In the genomic region with DNA sequence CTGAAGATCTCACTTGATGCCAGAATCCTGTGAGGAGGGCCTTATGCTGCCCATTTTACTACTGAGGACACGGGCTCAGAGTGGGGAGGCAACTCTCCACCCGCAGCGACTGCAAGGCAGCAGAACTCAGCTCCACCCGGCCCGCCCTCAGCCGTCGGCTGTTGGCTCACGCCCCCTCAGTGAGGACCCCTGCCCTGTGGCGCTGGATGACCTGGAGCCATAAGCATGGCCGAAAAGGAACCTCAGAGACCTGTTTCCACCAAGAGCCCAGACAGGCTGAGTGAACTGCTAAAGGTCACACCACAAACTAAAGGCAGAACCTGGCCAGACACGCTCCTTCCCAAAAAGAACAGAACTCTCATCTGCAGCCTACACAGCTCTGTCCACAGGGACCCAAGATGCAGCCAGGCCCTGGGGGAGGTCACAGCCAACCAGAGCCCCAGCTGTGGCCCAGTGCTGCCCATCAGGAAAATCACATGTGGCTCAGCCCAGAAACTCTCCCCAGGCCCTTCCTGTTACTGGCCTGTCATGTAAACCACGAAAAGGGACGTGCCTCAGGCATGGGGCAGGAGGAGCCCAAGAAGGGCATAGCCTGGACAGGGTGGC, we compare ENCODE assay signal across 16 cellular contexts. TPM values are rescaled to one million over a fixed set of nuclear protein-coding genes. Genes with fewer than 3 reads are reported as not detected.
A peak's percentile ranks its signal among the peaks of the same experiment; 100 is the strongest.
DNase-seq lines count a peak whose midpoint lies in the region; ATAC-seq, FAIRE-seq and TF ChIP-seq lines count a peak whose summit lies in the region.
"Had no signal": no experiment of that assay in that cellular context is flagged by ENCODE, and none has a peak within 500 bp of the region (broad histone marks: within the 10 kb centered on the region; RNA-seq: fewer than 3 reads in every experiment).

No MANE protein-coding gene starts in this region.

- intact Hi-C loops in HCT116 (cut with micrococcal nuclease) (no loop called here), sciatic nerve (cut with DNase I) (no loop called here)

- CTCF ChIA-PET in HCT116 (lab: Charles Lee): interaction anchor here (1.7 kb wide), 1 partner anchor 385 kb away, joined by 4 read pairs; no protein-coding TSS in a partner anchor

- RAD21 ChIA-PET in HCT116 (lab: Charles Lee; ENCODE audit: low non-redundant PET in 1 of 2, low total read pairs in 2 of 2, uncharacterized antibody in 2 of 2, unreplicated experiment in 2 of 2): interaction anchor here in 1 of 2 experiments (0.9 kb wide), 1 partner anchor 114 kb away, joined by 3 read pairs; no protein-coding TSS in a partner anchor

- no peaks in the 10 kb centered on the region; a peak in 2 of 4 replicates for H3K4me1 ChIP-seq in HCT116 (ENCODE audit: control insufficient read depth in 1 of 2, insufficient read depth in 2 of 2, low read length in 2 of 2)
- H3K4me1 ChIP-seq in hepatocyte (ENCODE audit: insufficient read depth): peaks cover 4% of the 10 kb centered on the region

- peak; percentile 51 for DNase-seq in activated CD8-positive, alpha-beta memory T cell treated with anti-CD3 and anti-CD28 coated beads, Interleukin-2, amount 50 U/mL, for 48 hours
- no peak for DNase-seq in activated CD8-positive, alpha-beta memory T cell treated with anti-CD3 and anti-CD28 coated beads, Interleukin-2, amount 50 U/mL, for 4 hours
- DNase-seq in HCT116 (ENCODE audit: low read depth, low spot score) (no peak), hepatocyte (ENCODE audit: low spot score) (peak; percentile 5), sciatic nerve (ENCODE audit: low spot score) (peak; percentile 60), NCI-H748 (lab: John Stamatoyannopoulos, UW; ENCODE audit: unreplicated experiment) (no peak), urothelium cell line (ENCODE audit: low spot score) (no peak)
- DNase-seq: activated CD4-positive, CD25-positive, alpha-beta regulatory T cell; DMS79 treated with DMSO at 0.1 percent for 48 hours; left ventricle myocardium superior; NCI-H187; NCI-H446; SHP77 treated with DMSO at 0.1 percent for 48 hours; upper lobe of right lung had no signal

- BruUV-seq in HCT116 (replicated peaks; lab: Mats Ljungman, UMichigan): TSS peak; percentile 26

- TF ChIP-seq POLR2A in HCT116 (IDR thresholded peaks at IDR 0.05; ENCODE audit: borderline replicate concordance, extremely low read depth, insufficient read depth, insufficient read length): no peak

- TF ChIP-seq CTCF in HCT116 (IDR thresholded peaks at IDR 0.05 in 2 of 3, conservative IDR thresholded peaks at IDR 0.05 in 1 of 3; ENCODE audit: borderline replicate concordance in 1 of 3, insufficient read depth in 1 of 3, low read depth in 2 of 3, low read length in 2 of 3) (no peak), hepatocyte (IDR thresholded peaks at IDR 0.05; ENCODE audit: poor library complexity) (no peak)

- H3K9me2 ChIP-seq in HCT116 (ENCODE audit: insufficient read depth) (no peaks in the 10 kb centered on the region), hepatocyte (replicated peaks; ENCODE audit: insufficient read depth) (no peaks in the 10 kb centered on the region)

- FAIRE-seq in urothelium cell line (lab: Jason Lieb, UNC): no peak
- FAIRE-seq: frontal cortex had no signal

- peaks cover 4% of the 10 kb centered on the region; the same call in 1 of the 2 replicates for H3K79me2 ChIP-seq in HCT116 (ENCODE audit: insufficient read depth, low read length)
- H3K79me2 ChIP-seq in hepatocyte: peaks cover 21% of the 10 kb centered on the region

- no peak overlapping the region for H3K4me2 ChIP-seq in HCT116 (ENCODE audit: low read length)
- no peak overlapping the region for H3K4me2 ChIP-seq in hepatocyte

- H3K27me3 ChIP-seq in HCT116 (ENCODE audit: insufficient read depth, low read length) (no peaks in the 10 kb centered on the region), hepatocyte (no peaks in the 10 kb centered on the region)
- H3K27me3 ChIP-seq: upper lobe of right lung had no signal

- 92% methylated on average over 13 of the region's 13 CpGs for WGBS in hepatocyte (ENCODE audit: low lambda C conversion rate, missing lambda C conversion rate)

- no peaks in the 10 kb centered on the region for H3K9me3 ChIP-seq in HCT116 (ENCODE audit: control insufficient read depth in 1 of 2, insufficient read depth in 1 of 2, low read depth in 1 of 2, low read length in 2 of 2)
- no peaks in the 10 kb centered on the region for H3K9me3 ChIP-seq in hepatocyte (ENCODE audit: low read depth)
- H3K9me3 ChIP-seq: upper lobe of right lung had no signal

- no peak overlapping the region for H3K9ac ChIP-seq in HCT116 (ENCODE audit: low read length)

- H2AFZ ChIP-seq in HCT116 (ENCODE audit: low read depth, low read length, poor library complexity, severe bottlenecking): no peak overlapping the region
- H2AFZ ChIP-seq in hepatocyte: no peak overlapping the region

- no peak overlapping the region for H3K4me3 ChIP-seq in HCT116 (replicated peaks in 1 of 2; ENCODE audit: low read depth in 1 of 2, low read length in 2 of 2)
- H3K4me3 ChIP-seq in hepatocyte: no peak overlapping the region
- H3K4me3 ChIP-seq: upper lobe of right lung had no signal

- peaks cover 4 to 8% of the 10 kb centered on the region in 2 experiments; a peak in 2 of 4 replicates for H3K36me3 ChIP-seq in HCT116 (ENCODE audit: control insufficient read depth in 1 of 2, insufficient read depth in 2 of 2, low read length in 2 of 2)
- no peaks in the 10 kb centered on the region for H3K36me3 ChIP-seq in hepatocyte (replicated peaks; ENCODE audit: insufficient read depth, low read depth)

- POLR2A ChIA-PET in HCT116 (lab: Charles Lee): no interaction called here

- H4K20me1 ChIP-seq in HCT116 (ENCODE audit: insufficient read depth) (no peaks in the 10 kb centered on the region), hepatocyte (ENCODE audit: insufficient read depth, poor library complexity, severe bottlenecking) (peaks cover 17% of the 10 kb centered on the region)

- H3K27ac ChIP-seq in HCT116 (ENCODE audit: low read depth, low read length): no peak overlapping the region
- H3K27ac ChIP-seq in hepatocyte: no peak overlapping the region
- H3K27ac ChIP-seq: upper lobe of right lung had no signal

- ATAC-seq in HCT116 (no peak), sciatic nerve (no peak), HG02571 (IDR thresholded peaks at IDR 0.05; ENCODE audit: unreplicated experiment) (no peak)
- ATAC-seq: left ventricle myocardium superior, upper lobe of right lung had no signal

- no peak for TF ChIP-seq RAD21 in HCT116 (IDR thresholded peaks at IDR 0.05; ENCODE audit: low read depth)

TF ChIP-seq in HCT116, 20 proteins besides CTCF, POLR2A, EP300 and RAD21 (continues in another document):
- TF ChIP-seq, protein P1, sequence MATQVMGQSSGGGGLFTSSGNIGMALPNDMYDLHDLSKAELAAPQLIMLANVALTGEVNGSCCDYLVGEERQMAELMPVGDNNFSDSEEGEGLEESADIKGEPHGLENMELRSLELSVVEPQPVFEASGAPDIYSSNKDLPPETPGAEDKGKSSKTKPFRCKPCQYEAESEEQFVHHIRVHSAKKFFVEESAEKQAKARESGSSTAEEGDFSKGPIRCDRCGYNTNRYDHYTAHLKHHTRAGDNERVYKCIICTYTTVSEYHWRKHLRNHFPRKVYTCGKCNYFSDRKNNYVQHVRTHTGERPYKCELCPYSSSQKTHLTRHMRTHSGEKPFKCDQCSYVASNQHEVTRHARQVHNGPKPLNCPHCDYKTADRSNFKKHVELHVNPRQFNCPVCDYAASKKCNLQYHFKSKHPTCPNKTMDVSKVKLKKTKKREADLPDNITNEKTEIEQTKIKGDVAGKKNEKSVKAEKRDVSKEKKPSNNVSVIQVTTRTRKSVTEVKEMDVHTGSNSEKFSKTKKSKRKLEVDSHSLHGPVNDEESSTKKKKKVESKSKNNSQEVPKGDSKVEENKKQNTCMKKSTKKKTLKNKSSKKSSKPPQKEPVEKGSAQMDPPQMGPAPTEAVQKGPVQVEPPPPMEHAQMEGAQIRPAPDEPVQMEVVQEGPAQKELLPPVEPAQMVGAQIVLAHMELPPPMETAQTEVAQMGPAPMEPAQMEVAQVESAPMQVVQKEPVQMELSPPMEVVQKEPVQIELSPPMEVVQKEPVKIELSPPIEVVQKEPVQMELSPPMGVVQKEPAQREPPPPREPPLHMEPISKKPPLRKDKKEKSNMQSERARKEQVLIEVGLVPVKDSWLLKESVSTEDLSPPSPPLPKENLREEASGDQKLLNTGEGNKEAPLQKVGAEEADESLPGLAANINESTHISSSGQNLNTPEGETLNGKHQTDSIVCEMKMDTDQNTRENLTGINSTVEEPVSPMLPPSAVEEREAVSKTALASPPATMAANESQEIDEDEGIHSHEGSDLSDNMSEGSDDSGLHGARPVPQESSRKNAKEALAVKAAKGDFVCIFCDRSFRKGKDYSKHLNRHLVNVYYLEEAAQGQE (IDR thresholded peaks at IDR 0.05; ENCODE audit: low read depth): no peak
- TF ChIP-seq YY1 (IDR thresholded peaks at IDR 0.05; ENCODE audit: extremely low read depth, insufficient replicate concordance, low read depth, low read length): no peak
- no peak for TF ChIP-seq EZH2 (IDR thresholded peaks at IDR 0.05)
- no peak for TF ChIP-seq POLR2AphosphoS5 (IDR thresholded peaks at IDR 0.05; ENCODE audit: low read depth, low read length)
- TF ChIP-seq SP1 (IDR thresholded peaks at IDR 0.05; ENCODE audit: low read depth): no peak
- TF ChIP-seq EGR1 (IDR thresholded peaks at IDR 0.05; ENCODE audit: low read depth): no peak
- TF ChIP-seq EZH2phosphoT487 (IDR thresholded peaks at IDR 0.05; ENCODE audit: borderline replicate concordance): no peak
- TF ChIP-seq CBX3 (IDR thresholded peaks at IDR 0.05; ENCODE audit: low read depth): no peak
- TF ChIP-seq JUND (IDR thresholded peaks at IDR 0.05): no peak

RNA-seq across cellular contexts. Expression of a gene that starts 32.8 kb away (rescaled TPM):
- total RNA-seq in HCT116 (2021; ENCODE audit: unreplicated experiment) (68.2 TPM), hepatocyte (15.6 and 22.0 TPM in 2 replicates), sciatic nerve (43.2 TPM)
- 29.1 and 40.5 TPM in 2 replicates for polyA plus RNA-seq in HCT116 (2012)
- polyA plus RNA-seq in hepatocyte: 10.1 and 11.1 TPM in 2 replicates

RNA-seq across cellular contexts. Expression of a gene that starts 33.4 kb away (rescaled TPM):
- total RNA-seq in HCT116 (2021; ENCODE audit: unreplicated experiment): 46.6 TPM
- polyA plus RNA-seq in HCT116 (2012): 15.3 and 21.7 TPM in 2 replicates
- 60.2 and 67.3 TPM in 2 replicates for total RNA-seq in hepatocyte
- polyA plus RNA-seq in hepatocyte: 43.6 and 47.0 TPM in 2 replicates
- total RNA-seq in sciatic nerve: 86.0 TPM

Comparison
In these comparisons a context has a peak if more than half of its experiments do, and no peak if none do; other contexts are left out.
1. DNase-seq: peak in activated CD8-positive, alpha-beta memory T cell treated with anti-CD3 and anti-CD28 coated beads, Interleukin-2, amount 50 U/mL, for 48 hours (single experiment), hepatocyte (single experiment) and sciatic nerve (single experiment); none in activated CD8-positive, alpha-beta memory T cell treated with anti-CD3 and anti-CD28 coated beads, Interleukin-2, amount 50 U/mL, for 4 hours (single experiment), HCT116 (single experiment), NCI-H748 (single experiment) and urothelium cell line (single experiment).